ENCODE assay signal across 8 cellular contexts in the genomic region with DNA sequence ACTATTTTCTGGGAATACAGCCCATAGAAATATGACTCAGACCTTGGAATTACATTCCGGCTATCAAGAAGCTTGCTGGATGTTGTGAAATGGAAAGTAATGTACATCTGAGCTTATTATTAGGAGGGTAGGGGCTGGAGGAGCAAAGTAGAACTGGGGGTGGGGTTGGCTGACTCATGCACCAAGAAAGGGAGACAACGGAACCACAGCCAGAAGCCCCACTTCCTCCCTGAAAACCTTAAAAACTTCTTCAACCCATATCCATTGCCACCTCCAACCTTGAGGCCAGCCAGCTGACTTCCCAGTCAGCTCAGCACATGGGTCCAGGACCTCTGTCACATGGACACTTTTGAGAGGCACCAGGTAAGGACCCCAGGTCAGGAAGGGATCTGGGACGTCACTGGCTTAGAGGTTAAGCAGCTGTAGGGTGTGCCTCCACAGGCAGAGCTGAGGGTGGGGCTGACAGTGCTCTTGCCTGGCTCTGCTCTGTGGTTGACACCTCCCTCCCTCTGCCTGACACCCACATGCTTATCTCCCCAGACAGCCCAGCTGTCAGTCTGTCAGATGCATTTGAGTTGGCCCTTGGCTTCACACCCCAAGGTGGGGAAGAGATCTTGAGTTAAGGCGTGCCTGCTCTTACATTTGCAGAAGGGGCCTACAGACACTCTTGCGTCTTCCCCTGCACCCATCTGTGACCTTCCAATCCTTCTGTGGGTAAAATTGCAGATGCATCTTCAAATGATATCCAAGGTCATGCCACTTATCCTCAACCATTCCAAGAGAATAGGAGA. TPM values are rescaled to one million over a fixed set of nuclear protein-coding genes. Genes with fewer than 3 reads are reported as not detected.
DNase-seq lines count a peak whose midpoint lies in the region; ATAC-seq and TF ChIP-seq lines count a peak whose summit lies in the region.

No MANE protein-coding gene starts in this region.

- H2AK5ac ChIP-seq in H9 (ENCODE audit: insufficient read length, low read length), result no peak overlapping the region

- intact Hi-C loops in thyroid gland (cut with DNase I), result no loop called here

- H3T11ph ChIP-seq in H9 (ENCODE audit: low read length), result no peak overlapping the region

- H3K4me3 Mint-ChIP-seq in naive B cell (peak overlapping the region in 7 of 8 donors; percentile 40 to 72 (median 64)), H9 (no peak overlapping the region)

- H3K18ac ChIP-seq in H9 (ENCODE audit: insufficient read length, low read depth, low read length), result no peak overlapping the region

- TF ChIP-seq POLR2A in thyroid gland (IDR thresholded peaks at IDR 0.05), result no peak

- H2BK15ac ChIP-seq in H9 (ENCODE audit: low read depth, low read length), result no peak overlapping the region

- H3K79me2 ChIP-seq in H9 (ENCODE audit: insufficient read depth, low read length), result no peaks in the 10 kb centered on the region

- H3K9me3 ChIP-seq in thyroid gland (no peaks in the 10 kb centered on the region), H9 (ENCODE audit: control insufficient read depth, low read depth, low read length) (no peaks in the 10 kb centered on the region)

- no peak overlapping the region for H3K9ac ChIP-seq in H9 (ENCODE audit: extremely low read depth, insufficient read length, low read length)

- no peaks in the 10 kb centered on the region for H4K20me1 ChIP-seq in H9 (ENCODE audit: control insufficient read depth, insufficient read depth, insufficient read length)

- H3K27me3 Mint-ChIP-seq in naive B cell, result peaks cover 0 to 11% (median 0%) of the 10 kb centered on the region in 3 donors
- H3K27me3 Mint-ChIP-seq in H9 (ENCODE audit: low read depth), result no peaks in the 10 kb centered on the region

- H2BK20ac ChIP-seq in H9 (ENCODE audit: low read depth, low read length, poor library complexity, severe bottlenecking), result no peak overlapping the region

- H3K27me3 ChIP-seq in thyroid gland, result no peaks in the 10 kb centered on the region
- H3K27me3 ChIP-seq in H9 (ENCODE audit: insufficient read depth, low read length), result no peaks in the 10 kb centered on the region; the same call in 1 of the 2 replicates

- H4K91ac ChIP-seq in H9 (ENCODE audit: insufficient read length, low read depth, low read length), result no peak overlapping the region

- no peak overlapping the region for H4K8ac ChIP-seq in H9 (replicated peaks; ENCODE audit: insufficient read length, low read depth, low read length)

- no peak overlapping the region for H3K14ac ChIP-seq in H9 (ENCODE audit: insufficient read depth, low read length)

- ATAC-seq in GM18867 (IDR thresholded peaks at IDR 0.05; ENCODE audit: unreplicated experiment) (peak; percentile 93), HG03432 (IDR thresholded peaks at IDR 0.05; ENCODE audit: unreplicated experiment) (peak; percentile 87), naive B cell (ENCODE audit: low read depth in 2 of 2) (peak; percentile 93 to 94)

- H3K79me1 ChIP-seq in H9 (ENCODE audit: insufficient read depth, low read depth, low read length, poor library complexity, severe bottlenecking), result no peaks in the 10 kb centered on the region

- no peak overlapping the region for H4K5ac ChIP-seq in H9 (ENCODE audit: insufficient read length, low read depth, low read length)

- H2BK5ac ChIP-seq in H9 (ENCODE audit: insufficient read length, low read length), result no peak overlapping the region

- H3K27ac Mint-ChIP-seq in naive B cell (peak overlapping the region in 4 of 6 donors; percentile 3 to 76 (median 56)), H9 (no peak overlapping the region)

- H3K23me2 ChIP-seq in H9 (ENCODE audit: insufficient read length, low read depth, low read length, poor library complexity, severe bottlenecking), result no peaks in the 10 kb centered on the region

- H3K36me3 Mint-ChIP-seq in naive B cell (no peaks in the 10 kb centered on the region), H9 (ENCODE audit: insufficient read depth in 1 of 3, low read depth in 3 of 3) (no peaks in the 10 kb centered on the region)

- peak; percentile 27 for DNase-seq in T1000 (lab: John Stamatoyannopoulos, UW)
- DNase-seq in astrocyte of the hippocampus (ENCODE audit: low read depth, low spot score), result peak; percentile 92
- DNase-seq in naive B cell, result peak; percentile 43
- peak; percentile 5 to 8 for DNase-seq in thyroid gland
- DNase-seq in retina, result no peak
- no peak for DNase-seq in H9

- H3K4me1 Mint-ChIP-seq in naive B cell (peaks cover 22 to 38% (median 35%) of the 10 kb centered on the region in 3 donors), H9 (peaks cover 12 to 17% of the 10 kb centered on the region in 2 experiments)

- H2AFZ ChIP-seq in H9 (ENCODE audit: low read length), result no peak overlapping the region

- no peak overlapping the region for H3K4ac ChIP-seq in H9 (ENCODE audit: low read depth, low read length)

- H3K9me3 Mint-ChIP-seq in naive B cell (peaks cover 0 to 2% (median 0%) of the 10 kb centered on the region in 7 donors), H9 (no peaks in the 10 kb centered on the region)

- no peak for TF ChIP-seq CTCF in thyroid gland (IDR thresholded peaks at IDR 0.05)
- no peak for TF ChIP-seq CTCF in H9 (conservative IDR thresholded peaks at IDR 0.05)

- 64 to 66% methylated on average over 5 of the region's 5 CpGs for WGBS in thyroid gland, 2 donors
- no CpG with 5 or more reads among the region's 5 CpGs for WGBS in H9 (ENCODE audit: extremely low coverage, insufficient read length, low lambda C conversion rate)

- H3K56ac ChIP-seq in H9 (ENCODE audit: insufficient read length, low read depth, low read length), result no peak overlapping the region

- no peak overlapping the region for H2BK120ac ChIP-seq in H9 (ENCODE audit: low read depth, low read length, poor library complexity, severe bottlenecking)

- no peaks in the 10 kb centered on the region for H3K4me1 ChIP-seq in thyroid gland
- no peaks in the 10 kb centered on the region for H3K4me1 ChIP-seq in H9 (ENCODE audit: insufficient read depth, low read length)

- no peak overlapping the region for H2BK12ac ChIP-seq in H9 (ENCODE audit: insufficient read length, low read depth, low read length)

- H3K4me3 ChIP-seq in thyroid gland (replicated peaks in 1 of 3), result no peak overlapping the region

- H3K27ac ChIP-seq in thyroid gland, result no peak overlapping the region
- H3K27ac ChIP-seq in H9 (ENCODE audit: insufficient read length, low read depth, low read length), result no peak overlapping the region

- H3K4me2 ChIP-seq in H9 (ENCODE audit: insufficient read depth, insufficient read length, low read length), result no peak overlapping the region

- H3K36me3 ChIP-seq in thyroid gland, result no peaks in the 10 kb centered on the region

- H3K23ac ChIP-seq in H9 (ENCODE audit: insufficient read length, low read depth, low read length), result no peak overlapping the region

RNA-seq across cellular contexts. Expression of gene ZNF683, which starts 5.7 kb away (rescaled TPM):
- polyA plus RNA-seq in naive B cell (ENCODE audit: low read depth in 6 of 6), result not detected
- total RNA-seq in thyroid gland (under 1 TPM in 1 of 4 donors, not detected in 3; 0.59 TPM), H9 (2021) (not detected in 2 replicates)

RNA-seq across cellular contexts. Expression of gene CRYBG2, which starts 24.4 kb away (rescaled TPM):
- 1 to 10 TPM in 2 of 6 donors, under 1 TPM in 4; 0.06 to 1.8 (median 0.70) TPM for polyA plus RNA-seq in naive B cell (ENCODE audit: low read depth in 6 of 6)
- total RNA-seq in thyroid gland (not detected), H9 (2021) (11.8 and 12.8 TPM in 2 replicates)

RNA-seq across cellular contexts. Expression of gene LIN28A, which starts 32.3 kb away (rescaled TPM):
- polyA plus RNA-seq in naive B cell (ENCODE audit: low read depth in 6 of 6), result not detected
- total RNA-seq in thyroid gland (not detected), H9 (2021) (1,267 and 1,289 TPM in 2 replicates)

RNA-seq across cellular contexts. Expression of gene DHDDS, which starts 53.8 kb away (rescaled TPM):
- polyA plus RNA-seq in naive B cell (ENCODE audit: low read depth in 6 of 6), result 10 to 100 TPM; 15.9 to 27.9 (median 21.9) TPM
- total RNA-seq in thyroid gland (10 to 100 TPM; 36.5 to 66.7 (median 52.0) TPM), H9 (2021) (49.8 and 61.2 TPM in 2 replicates)

Comparison
In these comparisons a context has a peak if more than half of its experiments do, and no peak if none do; other contexts are left out.
1. DNase-seq: peak in T1000 (single experiment), astrocyte of the hippocampus (single experiment), naive B cell (single experiment) and thyroid gland (2 of 2); none in retina (single experiment) and H9 (single experiment).
2. H3K27ac Mint-ChIP-seq: peak in naive B cell (4 of 6); none in H9 (0 of 3).
3. H3K4me3 Mint-ChIP-seq: peak in naive B cell (7 of 8); none in H9 (0 of 2).
4. RNA of gene CRYBG2, which starts 24.4 kb away (total RNA-seq): 11.8 to 12.8 TPM in H9; not detected in thyroid gland; every median in the first group is over 10 times any median in the second.
5. RNA of gene LIN28A, which starts 32.3 kb away (total RNA-seq): 1,267 to 1,289 TPM in H9; not detected in thyroid gland; every median in the first group is over 1,000 times any median in the second.
6. Peak in every context shown above with its lines, with median percentiles within 50 percentile points of each other: ATAC-seq.